1 cellular context compared by ENCODE assay signal in genomic region chr17:41971721-41972523, GRCh38.
TF ChIP-seq lines count a peak whose summit lies in the region.

No MANE protein-coding gene starts in this region.

TF ChIP-seq in HepG2, 621 proteins besides CTCF, POLR2A, EP300 and RAD21:
- 0 out of 2 replicates have a peak, but pooled peaks have one; percentile 27 for TF ChIP-seq NFKB2 (CRISPR knock-in tag; IDR thresholded peaks at IDR 0.05; ENCODE audit: borderline replicate concordance)
- peak; percentile 15; the same call in 1 of the 2 replicates for TF ChIP-seq ZFY (CRISPR knock-in tag; IDR thresholded peaks at IDR 0.05)
- no peak for TF ChIP-seq ARNT (IDR thresholded peaks at IDR 0.05)
- no peak for TF ChIP-seq ATF3 (CRISPR knock-in tag; IDR thresholded peaks at IDR 0.05)
- peak; percentile 43; the same call in 1 of the 2 replicates for TF ChIP-seq SAFB2 (CRISPR knock-in tag; IDR thresholded peaks at IDR 0.05; ENCODE audit: borderline replicate concordance, low read depth)
- no peak for TF ChIP-seq ZBTB44 (CRISPR knock-in tag; IDR thresholded peaks at IDR 0.05)
- peak; percentile 43 for TF ChIP-seq POLR2G (IDR thresholded peaks at IDR 0.05; ENCODE audit: low read depth, low read length)
- peak; percentile 10 for TF ChIP-seq RBM22 (optimal IDR thresholded peaks at IDR 0.05; ENCODE audit: low read length)
- no peak for TF ChIP-seq ARID3A (IDR thresholded peaks at IDR 0.05; ENCODE audit: low read depth, low read length)
- TF ChIP-seq ZNF547 (CRISPR knock-in tag; IDR thresholded peaks at IDR 0.05), result no peak
- peak; percentile 72; the same call in 1 of the 2 replicates for TF ChIP-seq AKAP8 (CRISPR knock-in tag; IDR thresholded peaks at IDR 0.05)
- peak; percentile 75 for TF ChIP-seq AGO2 (optimal IDR thresholded peaks at IDR 0.05; ENCODE audit: low read depth, low read length)
- peak; percentile 17 for TF ChIP-seq HNRNPH1 (optimal IDR thresholded peaks at IDR 0.05; ENCODE audit: low read depth, low read length)
- no peak for TF ChIP-seq ZNF766 (CRISPR knock-in tag; IDR thresholded peaks at IDR 0.05; ENCODE audit: borderline replicate concordance)
- no peak for TF ChIP-seq ONECUT2 (CRISPR knock-in tag; IDR thresholded peaks at IDR 0.05)
- peak; percentile 52 for TF ChIP-seq CEBPB (IDR thresholded peaks at IDR 0.05; ENCODE audit: borderline replicate concordance, low read depth, low read length)
- peak; percentile 51; the same call in 1 of the 2 replicates for TF ChIP-seq ZNF768 (CRISPR knock-in tag; IDR thresholded peaks at IDR 0.05)
- TF ChIP-seq ZSCAN9 (CRISPR knock-in tag; IDR thresholded peaks at IDR 0.05; ENCODE audit: borderline replicate concordance), result no peak
- peak; percentile 28 for TF ChIP-seq RBFOX2 (IDR thresholded peaks at IDR 0.05; ENCODE audit: low read depth, low read length)
